ENCODE assay signal across 10 cellular contexts in genomic region chr2:191152841-191153240, GRCh38. TPM values are rescaled to one million over a fixed set of nuclear protein-coding genes. Genes with fewer than 3 reads are reported as not detected.
DNase-seq lines count a peak whose midpoint lies in the region; ATAC-seq, FAIRE-seq and TF ChIP-seq lines count a peak whose summit lies in the region.
"Had no signal": no experiment of that assay in that cellular context is flagged by ENCODE, and none has a peak within 500 bp of the region (broad histone marks: within the 10 kb centered on the region; RNA-seq: fewer than 3 reads in every experiment).

No MANE protein-coding gene starts in this region.

- H3K27me3 ChIP-seq in left ventricle myocardium inferior (ENCODE audit: low read depth) = no peaks in the 10 kb centered on the region
- H3K27me3 ChIP-seq: upper lobe of left lung had no signal

- H3K36me3 ChIP-seq in left ventricle myocardium inferior = no peaks in the 10 kb centered on the region
- H3K36me3 ChIP-seq: upper lobe of left lung had no signal

- ATAC-seq in Right ventricle myocardium superior (ENCODE audit: poor library complexity) (peak; percentile 38), esophagus mucosa (peak; percentile 69)

- H3K4me1 ChIP-seq in left ventricle myocardium inferior = peaks cover 24% of the 10 kb centered on the region

- TF ChIP-seq CTCF in left ventricle myocardium inferior (IDR thresholded peaks at IDR 0.05; ENCODE audit: borderline replicate concordance) = no peak

- H3K9me3 ChIP-seq in left ventricle myocardium inferior (replicated peaks) = no peaks in the 10 kb centered on the region
- H3K9me3 ChIP-seq: upper lobe of left lung had no signal

- H3K27ac ChIP-seq in left ventricle myocardium inferior (replicated peaks) = no peak overlapping the region

- no peak for DNase-seq in Right ventricle myocardium superior
- DNase-seq in left ventricle myocardium inferior = no peak
- DNase-seq in RPMI7951 (ENCODE audit: low read depth) = peak; percentile 70
- DNase-seq in urothelium cell line (ENCODE audit: low spot score) = no peak
- no peak for DNase-seq in GM12892 (ENCODE audit: insufficient read length)
- DNase-seq in NCI-H345 treated with DMSO at 0.1 percent for 48 hours (lab: John Stamatoyannopoulos, UW; ENCODE audit: unreplicated experiment) = no peak
- no peak for DNase-seq in HTR-8/SVneo (ENCODE audit: insufficient read length, low spot score)
- DNase-seq: COR-L47, upper lobe of left lung had no signal

- no peak for TF ChIP-seq POLR2A in GM12892 (IDR thresholded peaks at IDR 0.05; ENCODE audit: low read depth, low read length)

- FAIRE-seq in urothelium cell line (lab: Jason Lieb, UNC) (peak; percentile 88), GM12892 (lab: Jason Lieb, UNC) (no peak), HTR-8/SVneo (lab: Jason Lieb, UNC) (no peak)

- no peak overlapping the region for H3K4me3 ChIP-seq in left ventricle myocardium inferior
- H3K4me3 ChIP-seq: upper lobe of left lung had no signal

- intact Hi-C loops in Right ventricle myocardium superior (cut with DNase I) = loop anchor here (5.0 kb wide), 1 partner anchor 101 kb away; no protein-coding TSS in a partner anchor
- intact Hi-C loops in left ventricle myocardium inferior (cut with micrococcal nuclease) = loop anchor here (10.0 kb wide), 1 partner anchor 98 kb away; no protein-coding TSS in a partner anchor

RNA-seq across cellular contexts. Expression of gene STAT4, which starts 2.0 kb away (rescaled TPM):
- total RNA-seq in Right ventricle myocardium superior (0.70 TPM), left ventricle myocardium inferior (0.82 TPM), esophagus mucosa (0.88 TPM)
- 0.12 and 0.59 TPM in 2 replicates for total RNA-seq in RPMI7951 (2014; rRNA removed; shearing (Covaris generic))
- 0.34 TPM for polyA plus RNA-seq in GM12892 (2012; ENCODE audit: missing spikeins)
